In the genomic region with DNA sequence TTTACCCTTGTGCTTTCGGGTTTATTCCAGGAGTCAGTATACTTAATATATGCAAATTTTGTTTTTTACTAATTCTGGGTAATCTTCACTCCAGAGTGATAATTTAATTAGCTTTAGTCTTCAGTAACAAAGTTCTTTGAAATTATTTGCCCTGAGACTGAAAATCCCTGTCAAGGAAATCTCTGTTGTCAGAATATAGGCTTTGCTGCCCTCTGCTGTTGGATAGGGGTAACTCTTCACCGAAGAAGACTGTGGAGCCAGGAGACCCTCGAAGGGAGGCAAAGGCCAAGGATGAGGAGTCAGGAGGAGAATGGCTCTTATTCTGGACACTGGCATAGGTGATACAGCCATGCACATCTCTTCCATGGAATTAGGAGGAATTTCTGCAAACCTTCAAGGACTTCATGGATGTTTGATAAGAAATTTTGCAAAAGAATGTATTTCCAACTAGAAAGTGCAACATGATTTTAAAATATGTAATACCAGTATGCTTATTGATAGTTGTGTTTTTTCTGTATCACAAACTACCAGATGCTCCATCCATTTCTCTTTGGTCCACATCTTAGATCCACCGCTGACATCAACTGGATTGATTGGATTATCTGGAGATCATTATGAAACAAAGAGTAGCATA, we compare ENCODE assay signal across 8 cellular contexts.
DNase-seq lines count a peak whose midpoint lies in the region; ATAC-seq and TF ChIP-seq lines count a peak whose summit lies in the region.

No MANE protein-coding gene starts in this region.

- peak; percentile 67 for TF ChIP-seq CTCF in WTC11 (IDR thresholded peaks at IDR 0.05)
- TF ChIP-seq CTCF in glutamatergic neuron (IDR thresholded peaks at IDR 0.05; ENCODE audit: partially characterized antibody, unreplicated experiment) = peak; percentile 83

- no peaks in the 10 kb centered on the region for H3K36me3 Mint-ChIP-seq in CD4-positive, CD25-positive, alpha-beta regulatory T cell
- H3K36me3 Mint-ChIP-seq in WTC11 (no peaks in the 10 kb centered on the region), glutamatergic neuron (ENCODE audit: unreplicated experiment) (no peaks in the 10 kb centered on the region)

- no peaks in the 10 kb centered on the region for H3K9me3 ChIP-seq in CD4-positive, CD25-positive, alpha-beta regulatory T cell (ENCODE audit: control insufficient read depth in 2 of 2, low read length in 2 of 2)

- no peaks in the 10 kb centered on the region for H3K4me1 ChIP-seq in CD4-positive, CD25-positive, alpha-beta regulatory T cell (ENCODE audit: control insufficient read depth, insufficient read depth, low read length, poor library complexity, severe bottlenecking)

- no peak for ATAC-seq in CD4-positive, CD25-positive, alpha-beta regulatory T cell (ENCODE audit: low read depth in 2 of 2)
- ATAC-seq in GM18519 (IDR thresholded peaks at IDR 0.05; ENCODE audit: low FRiP score, unreplicated experiment) = peak; percentile 86
- peak; percentile 89 for ATAC-seq in HG02884 (IDR thresholded peaks at IDR 0.05; ENCODE audit: unreplicated experiment)
- ATAC-seq in WTC11 = peak; percentile 95

- peak in 2 of 3 donors; percentile 13 to 22 for DNase-seq in CD4-positive, CD25-positive, alpha-beta regulatory T cell
- DNase-seq in NCI-H146 (lab: John Stamatoyannopoulos, UW) = peak; percentile 8
- DNase-seq in WTC11 (ENCODE audit: low spot score) = peak; percentile 37
- peak; percentile 53 for DNase-seq in glutamatergic neuron
- DNase-seq in putamen (ENCODE audit: low spot score) = peak; percentile 21
- DNase-seq in NCI-H1048 (lab: John Stamatoyannopoulos, UW) = no peak

- no peaks in the 10 kb centered on the region for H3K27me3 ChIP-seq in CD4-positive, CD25-positive, alpha-beta regulatory T cell (ENCODE audit: control insufficient read depth, insufficient read depth, low read length)

- no peak overlapping the region for H3K27ac ChIP-seq in CD4-positive, CD25-positive, alpha-beta regulatory T cell (ENCODE audit: insufficient read depth, low read length, poor library complexity, severe bottlenecking)

- H3K9me3 Mint-ChIP-seq in CD4-positive, CD25-positive, alpha-beta regulatory T cell = peaks cover 0 to 1% (median 0%) of the 10 kb centered on the region in 7 donors
- H3K9me3 Mint-ChIP-seq in WTC11 (no peaks in the 10 kb centered on the region), glutamatergic neuron (ENCODE audit: unreplicated experiment) (no peaks in the 10 kb centered on the region)

- CTCF ChIA-PET in WTC11 (lab: Charles Lee) = interaction anchor here (0.6 to 1.0 kb wide), 7 partner anchors 9 to 529 kb away, joined by 3 to 6 read pairs (median 3); no protein-coding TSS in a partner anchor

- H3K27me3 Mint-ChIP-seq in CD4-positive, CD25-positive, alpha-beta regulatory T cell = peaks cover 4% of the 10 kb centered on the region
- H3K27me3 Mint-ChIP-seq in WTC11 (ENCODE audit: low read depth) (no peaks in the 10 kb centered on the region), glutamatergic neuron (ENCODE audit: unreplicated experiment) (no peaks in the 10 kb centered on the region)

- POLR2A ChIA-PET in WTC11 (lab: Charles Lee) = no interaction called here

- H3K36me3 ChIP-seq in CD4-positive, CD25-positive, alpha-beta regulatory T cell (ENCODE audit: control insufficient read depth, insufficient read depth, low read length) = no peaks in the 10 kb centered on the region

- no peaks in the 10 kb centered on the region for H3K4me1 Mint-ChIP-seq in CD4-positive, CD25-positive, alpha-beta regulatory T cell
- H3K4me1 Mint-ChIP-seq in WTC11 = no peaks in the 10 kb centered on the region
- no peaks in the 10 kb centered on the region for H3K4me1 Mint-ChIP-seq in glutamatergic neuron (ENCODE audit: low read depth, unreplicated experiment)

- no peak overlapping the region for H3K4me3 ChIP-seq in CD4-positive, CD25-positive, alpha-beta regulatory T cell (ENCODE audit: low read depth, low read length)

- H3K4me3 Mint-ChIP-seq in CD4-positive, CD25-positive, alpha-beta regulatory T cell = no peak overlapping the region
- no peak overlapping the region for H3K4me3 Mint-ChIP-seq in WTC11
- H3K4me3 Mint-ChIP-seq in glutamatergic neuron (ENCODE audit: unreplicated experiment) = no peak overlapping the region

- H3K27ac Mint-ChIP-seq in CD4-positive, CD25-positive, alpha-beta regulatory T cell = peak overlapping the region in 1 of 3 donors; percentile 22
- H3K27ac Mint-ChIP-seq in WTC11 (no peak overlapping the region), glutamatergic neuron (ENCODE audit: unreplicated experiment) (no peak overlapping the region)

TF ChIP-seq in WTC11, 78 proteins besides CTCF, POLR2A, EP300 and RAD21:
- TF ChIP-seq, protein P1, sequence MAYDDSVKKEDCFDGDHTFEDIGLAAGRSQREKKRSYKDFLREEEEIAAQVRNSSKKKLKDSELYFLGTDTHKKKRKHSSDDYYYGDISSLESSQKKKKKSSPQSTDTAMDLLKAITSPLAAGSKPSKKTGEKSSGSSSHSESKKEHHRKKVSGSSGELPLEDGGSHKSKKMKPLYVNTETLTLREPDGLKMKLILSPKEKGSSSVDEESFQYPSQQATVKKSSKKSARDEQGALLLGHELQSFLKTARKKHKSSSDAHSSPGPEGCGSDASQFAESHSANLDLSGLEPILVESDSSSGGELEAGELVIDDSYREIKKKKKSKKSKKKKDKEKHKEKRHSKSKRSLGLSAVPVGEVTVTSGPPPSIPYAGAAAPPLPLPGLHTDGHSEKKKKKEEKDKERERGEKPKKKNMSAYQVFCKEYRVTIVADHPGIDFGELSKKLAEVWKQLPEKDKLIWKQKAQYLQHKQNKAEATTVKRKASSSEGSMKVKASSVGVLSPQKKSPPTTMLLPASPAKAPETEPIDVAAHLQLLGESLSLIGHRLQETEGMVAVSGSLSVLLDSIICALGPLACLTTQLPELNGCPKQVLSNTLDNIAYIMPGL (CRISPR knock-in tag; IDR thresholded peaks at IDR 0.05) = no peak
- TF ChIP-seq, protein P2, sequence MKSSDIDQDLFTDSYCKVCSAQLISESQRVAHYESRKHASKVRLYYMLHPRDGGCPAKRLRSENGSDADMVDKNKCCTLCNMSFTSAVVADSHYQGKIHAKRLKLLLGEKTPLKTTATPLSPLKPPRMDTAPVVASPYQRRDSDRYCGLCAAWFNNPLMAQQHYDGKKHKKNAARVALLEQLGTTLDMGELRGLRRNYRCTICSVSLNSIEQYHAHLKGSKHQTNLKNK (CRISPR knock-in tag; IDR thresholded peaks at IDR 0.05) = no peak
- TF ChIP-seq IRF2 (CRISPR knock-in tag; IDR thresholded peaks at IDR 0.05; ENCODE audit: borderline replicate concordance, low read depth) (no peak), FOXP1 (CRISPR knock-in tag; IDR thresholded peaks at IDR 0.05; ENCODE audit: borderline replicate concordance) (no peak), OVOL2 (CRISPR knock-in tag; IDR thresholded peaks at IDR 0.05; ENCODE audit: borderline replicate concordance) (no peak), GABPB1 (CRISPR knock-in tag; IDR thresholded peaks at IDR 0.05) (no peak), ZNF121 (CRISPR knock-in tag; IDR thresholded peaks at IDR 0.05) (no peak), FOXK1 (CRISPR knock-in tag; IDR thresholded peaks at IDR 0.05) (no peak), PRRX2 (CRISPR knock-in tag; IDR thresholded peaks at IDR 0.05) (no peak), TP53 (CRISPR knock-in tag; IDR thresholded peaks at IDR 0.05) (no peak)
- TF ChIP-seq, protein P3, sequence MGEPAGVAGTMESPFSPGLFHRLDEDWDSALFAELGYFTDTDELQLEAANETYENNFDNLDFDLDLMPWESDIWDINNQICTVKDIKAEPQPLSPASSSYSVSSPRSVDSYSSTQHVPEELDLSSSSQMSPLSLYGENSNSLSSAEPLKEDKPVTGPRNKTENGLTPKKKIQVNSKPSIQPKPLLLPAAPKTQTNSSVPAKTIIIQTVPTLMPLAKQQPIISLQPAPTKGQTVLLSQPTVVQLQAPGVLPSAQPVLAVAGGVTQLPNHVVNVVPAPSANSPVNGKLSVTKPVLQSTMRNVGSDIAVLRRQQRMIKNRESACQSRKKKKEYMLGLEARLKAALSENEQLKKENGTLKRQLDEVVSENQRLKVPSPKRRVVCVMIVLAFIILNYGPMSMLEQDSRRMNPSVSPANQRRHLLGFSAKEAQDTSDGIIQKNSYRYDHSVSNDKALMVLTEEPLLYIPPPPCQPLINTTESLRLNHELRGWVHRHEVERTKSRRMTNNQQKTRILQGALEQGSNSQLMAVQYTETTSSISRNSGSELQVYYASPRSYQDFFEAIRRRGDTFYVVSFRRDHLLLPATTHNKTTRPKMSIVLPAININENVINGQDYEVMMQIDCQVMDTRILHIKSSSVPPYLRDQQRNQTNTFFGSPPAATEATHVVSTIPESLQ (CRISPR knock-in tag; IDR thresholded peaks at IDR 0.05) = no peak
- TF ChIP-seq, protein P4, sequence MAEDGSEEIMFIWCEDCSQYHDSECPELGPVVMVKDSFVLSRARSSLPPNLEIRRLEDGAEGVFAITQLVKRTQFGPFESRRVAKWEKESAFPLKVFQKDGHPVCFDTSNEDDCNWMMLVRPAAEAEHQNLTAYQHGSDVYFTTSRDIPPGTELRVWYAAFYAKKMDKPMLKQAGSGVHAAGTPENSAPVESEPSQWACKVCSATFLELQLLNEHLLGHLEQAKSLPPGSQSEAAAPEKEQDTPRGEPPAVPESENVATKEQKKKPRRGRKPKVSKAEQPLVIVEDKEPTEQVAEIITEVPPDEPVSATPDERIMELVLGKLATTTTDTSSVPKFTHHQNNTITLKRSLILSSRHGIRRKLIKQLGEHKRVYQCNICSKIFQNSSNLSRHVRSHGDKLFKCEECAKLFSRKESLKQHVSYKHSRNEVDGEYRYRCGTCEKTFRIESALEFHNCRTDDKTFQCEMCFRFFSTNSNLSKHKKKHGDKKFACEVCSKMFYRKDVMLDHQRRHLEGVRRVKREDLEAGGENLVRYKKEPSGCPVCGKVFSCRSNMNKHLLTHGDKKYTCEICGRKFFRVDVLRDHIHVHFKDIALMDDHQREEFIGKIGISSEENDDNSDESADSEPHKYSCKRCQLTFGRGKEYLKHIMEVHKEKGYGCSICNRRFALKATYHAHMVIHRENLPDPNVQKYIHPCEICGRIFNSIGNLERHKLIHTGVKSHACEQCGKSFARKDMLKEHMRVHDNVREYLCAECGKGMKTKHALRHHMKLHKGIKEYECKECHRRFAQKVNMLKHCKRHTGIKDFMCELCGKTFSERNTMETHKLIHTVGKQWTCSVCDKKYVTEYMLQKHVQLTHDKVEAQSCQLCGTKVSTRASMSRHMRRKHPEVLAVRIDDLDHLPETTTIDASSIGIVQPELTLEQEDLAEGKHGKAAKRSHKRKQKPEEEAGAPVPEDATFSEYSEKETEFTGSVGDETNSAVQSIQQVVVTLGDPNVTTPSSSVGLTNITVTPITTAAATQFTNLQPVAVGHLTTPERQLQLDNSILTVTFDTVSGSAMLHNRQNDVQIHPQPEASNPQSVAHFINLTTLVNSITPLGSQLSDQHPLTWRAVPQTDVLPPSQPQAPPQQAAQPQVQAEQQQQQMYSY (CRISPR knock-in tag; IDR thresholded peaks at IDR 0.05) = no peak

Comparison
In these comparisons a context has a peak if more than half of its experiments do, and no peak if none do; other contexts are left out.
1. ATAC-seq: peak in GM18519 (single experiment), HG02884 (single experiment) and WTC11 (single experiment); none in CD4-positive, CD25-positive, alpha-beta regulatory T cell (0 of 2).